In the genomic region with DNA sequence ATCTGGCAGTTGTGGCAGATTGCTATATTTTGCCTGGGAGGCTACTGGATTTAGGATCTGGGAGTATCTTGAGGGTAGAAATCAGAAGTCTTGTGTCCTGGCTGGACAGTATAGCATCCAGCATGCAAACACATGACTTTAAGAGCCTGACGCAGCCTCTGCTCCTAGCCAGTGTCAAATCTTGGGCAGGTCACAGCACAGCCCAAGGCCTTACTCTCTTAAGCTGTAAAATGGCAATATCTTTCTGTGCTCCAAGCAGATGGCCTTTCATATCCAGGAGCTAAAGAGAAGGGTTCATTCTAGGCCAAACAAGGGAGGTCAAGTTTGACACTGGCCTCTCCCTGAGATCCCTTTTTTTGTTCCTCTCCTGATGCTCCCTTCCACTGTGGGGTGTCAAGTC, we compare ENCODE assay signal across 21 cellular contexts. TPM values are rescaled to one million over a fixed set of nuclear protein-coding genes. Genes with fewer than 3 reads are reported as not detected.
DNase-seq lines count a peak whose midpoint lies in the region; ATAC-seq, FAIRE-seq and TF ChIP-seq lines count a peak whose summit lies in the region.
"Had no signal": no experiment of that assay in that cellular context is flagged by ENCODE, and none has a peak within 500 bp of the region (broad histone marks: within the 10 kb centered on the region; RNA-seq: fewer than 3 reads in every experiment).

No MANE protein-coding gene starts in this region.

- no peak for TF ChIP-seq RAD21 in HepG2 (CRISPR knock-in tag; IDR thresholded peaks at IDR 0.05)

- CTCF ChIA-PET in HepG2 (lab: Yijun Ruan, JAX; ENCODE audit: low intra/inter-chr PET ratio, low total read pairs): no interaction called here

- H3K79me2 ChIP-seq in HepG2 (ENCODE audit: insufficient read depth, low read length) (no peaks in the 10 kb centered on the region), smooth muscle cell (ENCODE audit: low read depth) (no peaks in the 10 kb centered on the region)

- POLR2A ChIA-PET in HepG2 (lab: Yijun Ruan, JAX): no interaction called here

- peaks cover 6% of the 10 kb centered on the region for H3F3A ChIP-seq in smooth muscle cell (ENCODE audit: low read depth)

- no TSS peak for BruUV-seq in HepG2 (replicated peaks; lab: Mats Ljungman, UMichigan)

- intact Hi-C loops in dorsolateral prefrontal cortex (cut with DNase I) (no loop called here), HepG2 (cut with micrococcal nuclease; ENCODE audit: unreplicated experiment) (no loop called here)

- no peak for TF ChIP-seq POLR2A in HepG2 (IDR thresholded peaks at IDR 0.05; ENCODE audit: insufficient read depth in 1 of 2, low read depth in 2 of 2, low read length in 2 of 2)

- peaks cover 13% of the 10 kb centered on the region for H3K9me3 ChIP-seq in HepG2 (ENCODE audit: low read length)
- H3K9me3 ChIP-seq in smooth muscle cell (replicated peaks; ENCODE audit: low read depth): no peaks in the 10 kb centered on the region
- H3K9me3 ChIP-seq: HAP-1 had no signal

- H3K4me1 ChIP-seq in HepG2 (ENCODE audit: insufficient read depth, low read length) (peaks cover 47% of the 10 kb centered on the region), smooth muscle cell (ENCODE audit: low read depth) (peaks cover 3% of the 10 kb centered on the region)
- H3K4me1 ChIP-seq: HAP-1 had no signal

- in situ Hi-C loops in HepG2 (cut with HindIII; ENCODE audit: extremely low pct_ligation_motif_present, low pct_unique_long_range_greater_than_20kb): no loop called here

- TF ChIP-seq CTCF in dorsolateral prefrontal cortex (IDR thresholded peaks at IDR 0.05 in 54 of 56, conservative IDR thresholded peaks at IDR 0.05 in 2 of 56; ENCODE audit: low read depth in 1 of 56, partially characterized antibody in 56 of 56) (no peak), HepG2 (CRISPR knock-in tag; IDR thresholded peaks at IDR 0.05) (no peak), smooth muscle cell (IDR thresholded peaks at IDR 0.05; ENCODE audit: borderline replicate concordance, insufficient read depth, poor library complexity, severe bottlenecking) (no peak), foreskin fibroblast (IDR thresholded peaks at IDR 0.05; ENCODE audit: low read depth, low read length) (no peak)

- H3K27ac ChIP-seq in dorsolateral prefrontal cortex (peak overlapping the region in 32 of 59 donors; percentile 0 to 76 (median 52)), HepG2 (ENCODE audit: extremely low read length, insufficient read depth, low read length) (peak overlapping the region; percentile 80), smooth muscle cell (ENCODE audit: low read depth) (peak overlapping the region; percentile 85)
- H3K27ac ChIP-seq: GM23248, HL-60, Peyer's patch had no signal

- DNase-seq in dorsolateral prefrontal cortex: no peak
- no peak for DNase-seq in HepG2 (ENCODE audit: low spot score)
- no peak for DNase-seq in smooth muscle cell (lab: John Stamatoyannopoulos, UW; ENCODE audit: unreplicated experiment)
- DNase-seq in NCI-H774 (lab: John Stamatoyannopoulos, UW): no peak
- no peak for DNase-seq in cortex of kidney (lab: John Stamatoyannopoulos, UW)
- DNase-seq in foreskin fibroblast: no peak
- DNase-seq in NCI-H2029 treated with DMSO at 0.1 percent for 48 hours (lab: John Stamatoyannopoulos, UW): no peak
- DNase-seq: CD8-positive, alpha-beta T cell; DND-41; KG1; NCI-H1092 treated with DMSO at 0.1 percent for 48 hours; NCI-H1436 treated with DMSO at 0.1 percent for 48 hours; NCI-H1930; NCI-H226; NCI-H510A treated with DMSO at 0.1 percent for 48 hours; NCI-H748 treated with DMSO at 0.1 percent for 48 hours; Peyer's patch had no signal

- no peaks in the 10 kb centered on the region for H4K20me1 ChIP-seq in HepG2 (ENCODE audit: insufficient read depth, low read length)
- H4K20me1 ChIP-seq in smooth muscle cell (ENCODE audit: low read depth): no peaks in the 10 kb centered on the region

- no peak overlapping the region for H2AFZ ChIP-seq in HepG2 (ENCODE audit: low read length)
- peak overlapping the region; percentile 69 for H2AFZ ChIP-seq in smooth muscle cell (ENCODE audit: low read depth)
- H2AFZ ChIP-seq: GM23248 had no signal

- H3K27me3 ChIP-seq in dorsolateral prefrontal cortex (no peaks in the 10 kb centered on the region), HepG2 (ENCODE audit: control insufficient read depth in 1 of 2, insufficient read depth in 2 of 2, low read length in 2 of 2) (0 out of 5 replicates have a peak, but pooled peaks cover 0 to 6% of the 10 kb centered on the region in 2 experiments), smooth muscle cell (ENCODE audit: low read depth) (no peaks in the 10 kb centered on the region)
- H3K27me3 ChIP-seq: Peyer's patch had no signal

- FAIRE-seq in HepG2 (lab: Jason Lieb, UNC): no peak
- FAIRE-seq: GM12891 had no signal

- TF ChIP-seq EP300 in HepG2 (IDR thresholded peaks at IDR 0.05; ENCODE audit: low read depth in 2 of 2, low read length in 2 of 2) (no peak), HepG2 (CRISPR knock-in tag; IDR thresholded peaks at IDR 0.05; ENCODE audit: borderline replicate concordance) (no peak)

- H3K9ac ChIP-seq in HepG2 (ENCODE audit: insufficient read depth, low read depth, low read length): no peak overlapping the region
- peak overlapping the region; percentile 64 for H3K9ac ChIP-seq in smooth muscle cell (ENCODE audit: low read depth)
- H3K9ac ChIP-seq: GM23248 had no signal

- no peak for ATAC-seq in HepG2
- ATAC-seq: CD8-positive, alpha-beta T cell had no signal

- no peaks in the 10 kb centered on the region for H3K36me3 ChIP-seq in HepG2 (replicated peaks in 1 of 2; ENCODE audit: control insufficient read depth in 1 of 2, insufficient read depth in 2 of 2, low read length in 2 of 2)
- H3K36me3 ChIP-seq in smooth muscle cell (ENCODE audit: low read depth): no peaks in the 10 kb centered on the region
- H3K36me3 ChIP-seq: HAP-1, Peyer's patch had no signal

- H3K4me2 ChIP-seq in HepG2 (ENCODE audit: low read depth, low read length) (peak overlapping the region; percentile 70), smooth muscle cell (peak overlapping the region; percentile 64)

- WGBS in HepG2 (ENCODE audit: low lambda C conversion rate): 67% methylated on average over 1 of the region's 1 CpG
- WGBS in smooth muscle cell (ENCODE audit: low lambda C conversion rate): 57% methylated on average over 1 of the region's 1 CpG

- H3K4me3 ChIP-seq in dorsolateral prefrontal cortex: no peak overlapping the region
- H3K4me3 ChIP-seq in HepG2 (replicated peaks in 1 of 3; ENCODE audit: insufficient read depth in 1 of 3, low read depth in 2 of 3, low read length in 3 of 3): no peak overlapping the region
- H3K4me3 ChIP-seq in smooth muscle cell: no peak overlapping the region
- no peak overlapping the region for H3K4me3 ChIP-seq in foreskin fibroblast (ENCODE audit: low read depth in 1 of 2, low read length in 2 of 2)
- H3K4me3 ChIP-seq: GM23248, HAP-1, Peyer's patch had no signal

TF ChIP-seq in HepG2, 621 proteins besides CTCF, POLR2A, EP300 and RAD21:
- TF ChIP-seq ZNF776 (CRISPR knock-in tag; IDR thresholded peaks at IDR 0.05) (no peak), ZNF629 (CRISPR knock-in tag; conservative IDR thresholded peaks at IDR 0.05) (peak; percentile 58; the same call in 1 of the 2 replicates)
TF ChIP-seq in HepG2: peak in this region for 1.

RNA-seq across cellular contexts. Expression of a gene that starts 19.8 kb away (rescaled TPM):
- total RNA-seq in dorsolateral prefrontal cortex (10 to 100 TPM in 110 of 120 experiments, 1 to 10 TPM in 10; 7.8 to 24.6 (median 13.3) TPM), HepG2 (2016; rRNA removed; fragmentation: Illumina TruSeq; extraction: Trizol) (20.7 and 26.5 TPM in 2 replicates), smooth muscle cell (13.4 and 16.0 TPM in 2 replicates)
- total RNA-seq in HepG2 (2016; cell fraction: cytosol; rRNA removed; fragmentation: Illumina TruSeq; extraction: Trizol; ENCODE audit: low read depth): 18.0 and 20.8 TPM in 2 replicates
- total RNA-seq in HepG2 (2016; cell fraction: insoluble cytoplasmic fraction; rRNA removed; fragmentation: Illumina TruSeq; extraction: Trizol): 18.8 and 31.8 TPM in 2 replicates
- total RNA-seq in HepG2 (2016; cell fraction: membrane; rRNA removed; fragmentation: Illumina TruSeq; extraction: Trizol): 10.2 and 13.1 TPM in 2 replicates
- 40.2 and 44.1 TPM in 2 replicates for total RNA-seq in HepG2 (2016; cell fraction: nucleus; rRNA removed; fragmentation: Illumina TruSeq; extraction: Trizol)
- polyA plus RNA-seq in HepG2 (2011; rRNA removed) (3.0 and 5.9 TPM in 2 replicates), smooth muscle cell (8.9 and 11.3 TPM in 2 replicates)
- polyA plus RNA-seq in HepG2 (2011; cell fraction: cytosol; rRNA removed): 2.4 and 3.3 TPM in 2 replicates
- polyA plus RNA-seq in HepG2 (2011; cell fraction: nucleus; rRNA removed): 6.9 and 7.4 TPM in 2 replicates
- 2.4 and 5.5 TPM in 2 replicates for polyA plus RNA-seq in HepG2 (2012)
- 1.1 and 1.3 TPM in 2 replicates for polyA plus RNA-seq in HepG2 (2016; cell fraction: cytosol; fragmentation: Illumina TruSeq; extraction: Trizol; ENCODE audit: low read depth)
- polyA plus RNA-seq in HepG2 (2016; cell fraction: insoluble cytoplasmic fraction; fragmentation: Illumina TruSeq; extraction: Trizol; ENCODE audit: low read depth): 18.1 and 20.3 TPM in 2 replicates
- polyA plus RNA-seq in HepG2 (2016; cell fraction: membrane; fragmentation: Illumina TruSeq; extraction: Trizol; ENCODE audit: low read depth): 2.3 and 3.2 TPM in 2 replicates
- polyA plus RNA-seq in HepG2 (2016; cell fraction: nucleus; fragmentation: Illumina TruSeq; extraction: Trizol; ENCODE audit: insufficient read depth, low read depth): 17.9 and 19.5 TPM in 2 replicates
- 4.5 and 16.4 TPM in 2 replicates for polyA minus RNA-seq in HepG2 (2011; rRNA and poly(A)+ RNA removed; ENCODE audit: low replicate concordance)
- 4.0 and 5.3 TPM in 2 replicates for polyA minus RNA-seq in HepG2 (2011; cell fraction: cytosol; rRNA and poly(A)+ RNA removed)
- 18.5 and 34.0 TPM in 2 replicates for polyA minus RNA-seq in HepG2 (2011; cell fraction: nucleus; rRNA and poly(A)+ RNA removed)
